Comparison of ENCODE assay signal across 8 cellular contexts in the genomic region with DNA sequence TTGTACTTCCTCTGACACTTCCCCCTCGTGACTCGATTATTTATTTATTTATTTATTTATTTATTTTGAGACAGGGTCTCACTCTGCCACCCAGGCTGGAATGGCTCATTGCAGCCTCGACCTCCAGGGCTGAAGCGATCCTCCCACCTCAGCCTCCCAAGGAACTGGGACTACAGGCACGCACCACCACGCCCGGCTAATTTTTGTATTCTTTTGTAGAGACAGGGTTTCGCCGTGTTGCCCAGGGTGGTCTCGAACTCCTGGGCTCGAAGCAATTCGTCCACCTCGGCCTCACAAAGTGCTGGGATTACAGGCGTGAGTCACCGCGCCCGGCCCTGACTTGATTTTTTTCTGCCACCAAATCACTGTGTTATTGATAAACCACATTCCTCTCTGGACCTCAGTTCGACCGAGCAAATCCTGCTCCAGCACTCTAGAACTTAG. TPM values are rescaled to one million over a fixed set of nuclear protein-coding genes. Genes with fewer than 3 reads are reported as not detected.
DNase-seq lines count a peak whose midpoint lies in the region; ATAC-seq and TF ChIP-seq lines count a peak whose summit lies in the region.

No MANE protein-coding gene starts in this region.

- H3K27ac ChIP-seq in layer of hippocampus (ENCODE audit: low read depth, low read length) (peak overlapping the region; percentile 94), thyroid gland (peak overlapping the region; percentile 54 to 89 (median 86))

- peak overlapping the region in 1 of 3 donors; percentile 86 for H3K4me3 ChIP-seq in thyroid gland (replicated peaks in 1 of 3)

- peaks cover 34 to 43% of the 10 kb centered on the region in 2 donors for H3K4me1 ChIP-seq in thyroid gland

- H3K4me3 Mint-ChIP-seq in activated CD8-positive, alpha-beta memory T cell treated with anti-CD3 and anti-CD28 coated beads, Interleukin-2, amount 10 ng/mL, durations not matched to agents 7 days and 5 days, result peak overlapping the region; percentile 100
- H3K4me3 Mint-ChIP-seq in activated naive CD8-positive, alpha-beta T cell, result peak overlapping the region; percentile 99

- no peak for TF ChIP-seq CTCF in thyroid gland (IDR thresholded peaks at IDR 0.05)

- peaks cover 32% of the 10 kb centered on the region for H3K27me3 Mint-ChIP-seq in activated CD8-positive, alpha-beta memory T cell treated with anti-CD3 and anti-CD28 coated beads, Interleukin-2, amount 10 ng/mL, durations not matched to agents 7 days and 5 days
- no peaks in the 10 kb centered on the region for H3K27me3 Mint-ChIP-seq in activated naive CD8-positive, alpha-beta T cell

- H3K27ac Mint-ChIP-seq in activated CD8-positive, alpha-beta memory T cell treated with anti-CD3 and anti-CD28 coated beads, Interleukin-2, amount 10 ng/mL, durations not matched to agents 7 days and 5 days, result peak overlapping the region; percentile 98
- peak overlapping the region; percentile 100 for H3K27ac Mint-ChIP-seq in activated naive CD8-positive, alpha-beta T cell

- no peaks in the 10 kb centered on the region for H3K9me3 ChIP-seq in thyroid gland

- no peak for DNase-seq in activated CD8-positive, alpha-beta memory T cell treated with anti-CD3 and anti-CD28 coated beads, Interleukin-2, amount 10 ng/mL, durations not matched to agents 7 days and 5 days
- no peak for DNase-seq in activated CD8-positive, alpha-beta memory T cell treated with anti-CD3 and anti-CD28 coated beads for 24 hours
- no peak for DNase-seq in thyroid gland

- H3K27me3 ChIP-seq in layer of hippocampus (ENCODE audit: control insufficient read depth, insufficient read depth, low read length) (peaks cover 2% of the 10 kb centered on the region), thyroid gland (no peaks in the 10 kb centered on the region)

- ATAC-seq in activated CD8-positive, alpha-beta memory T cell treated with anti-CD3 and anti-CD28 coated beads, Interleukin-2, amount 10 ng/mL, durations not matched to agents 7 days and 5 days, result no peak
- ATAC-seq in GM21786 (IDR thresholded peaks at IDR 0.05; ENCODE audit: unreplicated experiment) (no peak), HG03469 (IDR thresholded peaks at IDR 0.05; ENCODE audit: unreplicated experiment) (no peak)
- no peak for ATAC-seq in activated CD4-positive, CD25-positive, alpha-beta regulatory T cell treated with anti-CD3 and anti-CD28 coated beads, Interleukin-2, amount 50 U/mL, for 24 hours

- peaks cover 38% of the 10 kb centered on the region for H3K36me3 Mint-ChIP-seq in activated CD8-positive, alpha-beta memory T cell treated with anti-CD3 and anti-CD28 coated beads, Interleukin-2, amount 10 ng/mL, durations not matched to agents 7 days and 5 days
- H3K36me3 Mint-ChIP-seq in activated naive CD8-positive, alpha-beta T cell, result peaks cover 22% of the 10 kb centered on the region

- H3K4me1 Mint-ChIP-seq in activated CD8-positive, alpha-beta memory T cell treated with anti-CD3 and anti-CD28 coated beads, Interleukin-2, amount 10 ng/mL, durations not matched to agents 7 days and 5 days, result peaks cover 39% of the 10 kb centered on the region
- peaks cover 39% of the 10 kb centered on the region for H3K4me1 Mint-ChIP-seq in activated naive CD8-positive, alpha-beta T cell (ENCODE audit: low read depth)

- H3K36me3 ChIP-seq in thyroid gland, result peaks cover 36 to 42% of the 10 kb centered on the region in 2 donors

- intact Hi-C loops in thyroid gland (cut with DNase I), result no loop called here

- CTCF ChIA-PET in activated CD8-positive, alpha-beta memory T cell treated with anti-CD3 and anti-CD28 coated beads, Interleukin-2, amount 10 ng/mL, durations not matched to agents 7 days and 5 days (lab: Charles Lee), result interaction anchor here (0.8 to 4.5 kb wide), 13 partner anchors 8 to 234 kb away, joined by 4 to 37 read pairs (median 8); partner anchors contain the start of genes BLTP2, DHRS13, NEK8 and PHF12

- TF ChIP-seq POLR2A in thyroid gland (IDR thresholded peaks at IDR 0.05), result no peak

- 29 to 31% methylated on average over 19 of the region's 19 CpGs for WGBS in thyroid gland, 2 donors

- H3K9me3 Mint-ChIP-seq in activated CD8-positive, alpha-beta memory T cell treated with anti-CD3 and anti-CD28 coated beads, Interleukin-2, amount 10 ng/mL, durations not matched to agents 7 days and 5 days (ENCODE audit: low read depth), result no peaks in the 10 kb centered on the region
- no peaks in the 10 kb centered on the region for H3K9me3 Mint-ChIP-seq in activated naive CD8-positive, alpha-beta T cell (ENCODE audit: low read depth)

RNA-seq across cellular contexts. Expression of gene RPL23A, which starts 0.8 kb away (rescaled TPM):
- 1,000 to 10,000 TPM; 1,823 to 1,960 TPM for total RNA-seq in activated CD8-positive, alpha-beta memory T cell treated with anti-CD3 and anti-CD28 coated beads, Interleukin-2, amount 10 ng/mL, durations not matched to agents 7 days and 5 days
- total RNA-seq in thyroid gland, result 100 to 1,000 TPM; 181 to 750 (median 443) TPM

RNA-seq across cellular contexts. Expression of gene RAB34, which starts 1.3 kb away (rescaled TPM):
- 1 to 10 TPM; 5.6 to 8.3 TPM for total RNA-seq in activated CD8-positive, alpha-beta memory T cell treated with anti-CD3 and anti-CD28 coated beads, Interleukin-2, amount 10 ng/mL, durations not matched to agents 7 days and 5 days
- total RNA-seq in thyroid gland, result 100 to 1,000 TPM; 136 to 186 (median 159) TPM

RNA-seq across cellular contexts. Expression of gene TLCD1, which starts 7.0 kb away (rescaled TPM):
- 1 to 10 TPM; 3.2 to 5.6 TPM for total RNA-seq in activated CD8-positive, alpha-beta memory T cell treated with anti-CD3 and anti-CD28 coated beads, Interleukin-2, amount 10 ng/mL, durations not matched to agents 7 days and 5 days
- 10 to 100 TPM in 1 of 4 donors, 1 to 10 TPM in 3; 1.6 to 21.4 (median 5.1) TPM for total RNA-seq in thyroid gland

RNA-seq across cellular contexts. Expression of gene PROCA1, which starts 7.3 kb away (rescaled TPM):
- 1 to 10 TPM; 6.1 to 9.0 TPM for total RNA-seq in activated CD8-positive, alpha-beta memory T cell treated with anti-CD3 and anti-CD28 coated beads, Interleukin-2, amount 10 ng/mL, durations not matched to agents 7 days and 5 days
- total RNA-seq in thyroid gland, result 1 to 10 TPM in 2 of 4 donors, under 1 TPM in 1, not detected in 1; 0.46 to 4.3 (median 1.1) TPM

RNA-seq across cellular contexts. Expression of gene NEK8, which starts 9.6 kb away (rescaled TPM):
- 1 to 10 TPM; 3.6 to 5.1 TPM for total RNA-seq in activated CD8-positive, alpha-beta memory T cell treated with anti-CD3 and anti-CD28 coated beads, Interleukin-2, amount 10 ng/mL, durations not matched to agents 7 days and 5 days
- total RNA-seq in thyroid gland, result 10 to 100 TPM in 1 of 4 donors, 1 to 10 TPM in 3; 3.9 to 14.0 (median 8.1) TPM

Comparison
In these comparisons a context has a peak if more than half of its experiments do, and no peak if none do; other contexts are left out.
1. RNA of gene RAB34, which starts 1.3 kb away (total RNA-seq): 136 to 186 TPM in thyroid gland; 5.6 to 8.3 TPM in activated CD8-positive, alpha-beta memory T cell treated with anti-CD3 and anti-CD28 coated beads, Interleukin-2, amount 10 ng/mL, durations not matched to agents 7 days and 5 days; every median in the first group is over 10 times any median in the second.